Comparison of ENCODE assay signal across 1 cellular context in the genomic region with DNA sequence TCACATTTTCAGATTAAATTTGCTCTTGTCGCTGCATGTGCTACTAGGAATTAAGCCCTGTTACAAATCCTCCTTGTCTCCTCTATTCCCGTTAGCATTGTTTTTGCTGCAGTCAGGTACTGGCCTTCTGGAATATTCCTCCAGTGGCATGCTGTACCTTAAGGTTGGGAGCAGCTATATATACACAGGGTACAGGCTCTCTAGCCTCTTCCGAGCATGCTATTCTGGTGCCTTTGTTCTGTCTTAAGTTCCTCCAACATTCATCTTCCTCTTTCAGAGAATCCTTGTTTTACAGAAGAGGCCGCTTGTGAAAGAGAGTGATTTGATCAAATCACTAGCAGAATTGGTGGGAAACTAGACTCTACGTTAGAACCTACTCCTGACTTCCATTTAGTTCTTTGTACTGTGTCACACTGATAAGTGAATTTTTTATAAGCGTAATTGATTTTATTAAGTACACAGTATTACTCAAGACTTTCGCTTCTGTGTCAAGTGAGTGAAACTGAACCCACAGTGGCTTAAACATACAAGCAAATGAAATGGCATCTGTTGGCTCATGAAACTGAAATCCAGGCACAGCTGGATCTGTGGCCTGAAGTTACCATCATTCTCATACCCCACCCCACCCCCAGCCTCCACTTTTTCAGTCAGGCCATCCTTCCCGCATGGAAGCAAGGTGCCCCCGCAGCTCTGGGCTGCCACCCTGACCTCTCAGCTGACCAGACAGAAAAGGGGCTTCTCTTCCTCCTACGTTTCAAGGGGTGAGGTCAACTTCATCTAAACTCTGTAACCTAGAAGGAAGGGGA.
TF ChIP-seq lines count a peak whose summit lies in the region.

No MANE protein-coding gene starts in this region.

TF ChIP-seq in GM12878, 131 proteins besides CTCF, POLR2A, EP300 and RAD21 (continued from another document and continues in another):
- TF ChIP-seq, protein P1, sequence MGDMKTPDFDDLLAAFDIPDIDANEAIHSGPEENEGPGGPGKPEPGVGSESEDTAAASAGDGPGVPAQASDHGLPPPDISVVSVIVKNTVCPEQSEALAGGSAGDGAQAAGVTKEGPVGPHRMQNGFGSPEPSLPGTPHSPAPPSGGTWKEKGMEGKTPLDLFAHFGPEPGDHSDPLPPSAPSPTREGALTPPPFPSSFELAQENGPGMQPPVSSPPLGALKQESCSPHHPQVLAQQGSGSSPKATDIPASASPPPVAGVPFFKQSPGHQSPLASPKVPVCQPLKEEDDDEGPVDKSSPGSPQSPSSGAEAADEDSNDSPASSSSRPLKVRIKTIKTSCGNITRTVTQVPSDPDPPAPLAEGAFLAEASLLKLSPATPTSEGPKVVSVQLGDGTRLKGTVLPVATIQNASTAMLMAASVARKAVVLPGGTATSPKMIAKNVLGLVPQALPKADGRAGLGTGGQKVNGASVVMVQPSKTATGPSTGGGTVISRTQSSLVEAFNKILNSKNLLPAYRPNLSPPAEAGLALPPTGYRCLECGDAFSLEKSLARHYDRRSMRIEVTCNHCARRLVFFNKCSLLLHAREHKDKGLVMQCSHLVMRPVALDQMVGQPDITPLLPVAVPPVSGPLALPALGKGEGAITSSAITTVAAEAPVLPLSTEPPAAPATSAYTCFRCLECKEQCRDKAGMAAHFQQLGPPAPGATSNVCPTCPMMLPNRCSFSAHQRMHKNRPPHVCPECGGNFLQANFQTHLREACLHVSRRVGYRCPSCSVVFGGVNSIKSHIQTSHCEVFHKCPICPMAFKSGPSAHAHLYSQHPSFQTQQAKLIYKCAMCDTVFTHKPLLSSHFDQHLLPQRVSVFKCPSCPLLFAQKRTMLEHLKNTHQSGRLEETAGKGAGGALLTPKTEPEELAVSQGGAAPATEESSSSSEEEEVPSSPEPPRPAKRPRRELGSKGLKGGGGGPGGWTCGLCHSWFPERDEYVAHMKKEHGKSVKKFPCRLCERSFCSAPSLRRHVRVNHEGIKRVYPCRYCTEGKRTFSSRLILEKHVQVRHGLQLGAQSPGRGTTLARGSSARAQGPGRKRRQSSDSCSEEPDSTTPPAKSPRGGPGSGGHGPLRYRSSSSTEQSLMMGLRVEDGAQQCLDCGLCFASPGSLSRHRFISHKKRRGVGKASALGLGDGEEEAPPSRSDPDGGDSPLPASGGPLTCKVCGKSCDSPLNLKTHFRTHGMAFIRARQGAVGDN (IDR thresholded peaks at IDR 0.05) = peak; percentile 28; the same call in 1 of the 2 replicates
- TF ChIP-seq CREM (IDR thresholded peaks at IDR 0.05; ENCODE audit: low read depth) (peak; percentile 72), DPF2 (IDR thresholded peaks at IDR 0.05) (peak; percentile 81), PML (IDR thresholded peaks at IDR 0.05; ENCODE audit: low read length) (no peak), NBN (IDR thresholded peaks at IDR 0.05) (0 out of 2 replicates have a peak, but pooled peaks have one; percentile 38), TAF1 (IDR thresholded peaks at IDR 0.05; ENCODE audit: borderline replicate concordance, low read depth, low read length) (no peak), TCF12 (IDR thresholded peaks at IDR 0.05; ENCODE audit: low read depth, low read length) (peak; percentile 98), IRF4 (IDR thresholded peaks at IDR 0.05; ENCODE audit: low read depth, low read length) (peak; percentile 92), BHLHE40 (IDR thresholded peaks at IDR 0.05; ENCODE audit: borderline replicate concordance in 1 of 2, low read depth in 2 of 2, low read length in 1 of 2) (peak; percentile 74 to 77), ZNF24 (IDR thresholded peaks at IDR 0.05) (0 out of 2 replicates have a peak, but pooled peaks have one; percentile 29), NR2F1 (conservative IDR thresholded peaks at IDR 0.05) (peak; percentile 77), GABPA (IDR thresholded peaks at IDR 0.05; ENCODE audit: low read depth) (0 out of 2 replicates have a peak, but pooled peaks have one; percentile 3), FOXM1 (IDR thresholded peaks at IDR 0.05; ENCODE audit: low read depth, low read length) (peak; percentile 82), CREB1 (IDR thresholded peaks at IDR 0.05; ENCODE audit: low read depth) (peak; percentile 54), GATAD2B (conservative IDR thresholded peaks at IDR 0.05; ENCODE audit: low read depth) (peak; percentile 49; the same call in 1 of the 2 replicates), SP1 (IDR thresholded peaks at IDR 0.05; ENCODE audit: low read depth, low read length) (peak; percentile 33), ZNF217 (IDR thresholded peaks at IDR 0.05) (0 out of 2 replicates have a peak, but pooled peaks have one; percentile 47), RUNX3 (IDR thresholded peaks at IDR 0.05; ENCODE audit: low read length) (peak; percentile 91), PAX5 (IDR thresholded peaks at IDR 0.05; ENCODE audit: borderline replicate concordance, low read depth, low read length) (peak; percentile 83), PAX8 (IDR thresholded peaks at IDR 0.05) (no peak), MTA3 (IDR thresholded peaks at IDR 0.05; ENCODE audit: borderline replicate concordance, low read length) (peak; percentile 79; the same call in 1 of the 2 replicates), ATF7 (IDR thresholded peaks at IDR 0.05; ENCODE audit: low read depth) (peak; percentile 63), ETV6 (conservative IDR thresholded peaks at IDR 0.05 in 1 of 2, IDR thresholded peaks at IDR 0.05 in 1 of 2; ENCODE audit: borderline replicate concordance in 1 of 2, low read depth in 1 of 2) (peak in 1 of 2 experiments; percentile 65; a peak in 1 of 4 replicates), IKZF2 (IDR thresholded peaks at IDR 0.05) (peak; percentile 96 to 97), BCL11A (IDR thresholded peaks at IDR 0.05; ENCODE audit: low read depth, low read length) (peak; percentile 81), RELA (IDR thresholded peaks at IDR 0.05; ENCODE audit: borderline replicate concordance, partially characterized antibody) (peak; percentile 17), MEF2A (IDR thresholded peaks at IDR 0.05; ENCODE audit: insufficient read depth, low read depth, low read length) (0 out of 2 replicates have a peak, but pooled peaks have one; percentile 38), RAD51 (IDR thresholded peaks at IDR 0.05) (no peak)
- TF ChIP-seq, protein P2, sequence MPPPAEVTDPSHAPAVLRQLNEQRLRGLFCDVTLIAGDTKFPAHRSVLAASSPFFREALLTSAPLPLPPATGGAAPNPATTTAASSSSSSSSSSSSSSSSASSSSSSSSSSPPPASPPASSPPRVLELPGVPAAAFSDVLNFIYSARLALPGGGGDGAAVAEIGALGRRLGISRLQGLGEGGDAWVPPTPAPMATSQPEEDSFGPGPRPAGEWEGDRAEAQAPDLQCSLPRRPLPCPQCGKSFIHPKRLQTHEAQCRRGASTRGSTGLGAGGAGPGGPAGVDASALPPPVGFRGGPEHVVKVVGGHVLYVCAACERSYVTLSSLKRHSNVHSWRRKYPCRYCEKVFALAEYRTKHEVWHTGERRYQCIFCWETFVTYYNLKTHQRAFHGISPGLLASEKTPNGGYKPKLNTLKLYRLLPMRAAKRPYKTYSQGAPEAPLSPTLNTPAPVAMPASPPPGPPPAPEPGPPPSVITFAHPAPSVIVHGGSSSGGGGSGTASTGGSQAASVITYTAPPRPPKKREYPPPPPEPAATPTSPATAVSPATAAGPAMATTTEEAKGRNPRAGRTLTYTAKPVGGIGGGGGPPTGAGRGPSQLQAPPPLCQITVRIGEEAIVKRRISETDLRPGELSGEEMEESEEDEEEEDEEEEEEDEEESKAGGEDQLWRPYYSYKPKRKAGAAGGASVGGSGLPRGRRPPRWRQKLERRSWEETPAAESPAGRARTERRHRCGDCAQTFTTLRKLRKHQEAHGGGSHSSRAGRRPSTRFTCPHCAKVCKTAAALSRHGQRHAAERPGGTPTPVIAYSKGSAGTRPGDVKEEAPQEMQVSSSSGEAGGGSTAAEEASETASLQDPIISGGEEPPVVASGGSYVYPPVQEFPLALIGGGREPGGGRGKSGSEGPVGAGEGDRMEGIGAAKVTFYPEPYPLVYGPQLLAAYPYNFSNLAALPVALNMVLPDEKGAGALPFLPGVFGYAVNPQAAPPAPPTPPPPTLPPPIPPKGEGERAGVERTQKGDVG (CRISPR knock-in tag; IDR thresholded peaks at IDR 0.05) = no peak
- TF ChIP-seq, protein P3, sequence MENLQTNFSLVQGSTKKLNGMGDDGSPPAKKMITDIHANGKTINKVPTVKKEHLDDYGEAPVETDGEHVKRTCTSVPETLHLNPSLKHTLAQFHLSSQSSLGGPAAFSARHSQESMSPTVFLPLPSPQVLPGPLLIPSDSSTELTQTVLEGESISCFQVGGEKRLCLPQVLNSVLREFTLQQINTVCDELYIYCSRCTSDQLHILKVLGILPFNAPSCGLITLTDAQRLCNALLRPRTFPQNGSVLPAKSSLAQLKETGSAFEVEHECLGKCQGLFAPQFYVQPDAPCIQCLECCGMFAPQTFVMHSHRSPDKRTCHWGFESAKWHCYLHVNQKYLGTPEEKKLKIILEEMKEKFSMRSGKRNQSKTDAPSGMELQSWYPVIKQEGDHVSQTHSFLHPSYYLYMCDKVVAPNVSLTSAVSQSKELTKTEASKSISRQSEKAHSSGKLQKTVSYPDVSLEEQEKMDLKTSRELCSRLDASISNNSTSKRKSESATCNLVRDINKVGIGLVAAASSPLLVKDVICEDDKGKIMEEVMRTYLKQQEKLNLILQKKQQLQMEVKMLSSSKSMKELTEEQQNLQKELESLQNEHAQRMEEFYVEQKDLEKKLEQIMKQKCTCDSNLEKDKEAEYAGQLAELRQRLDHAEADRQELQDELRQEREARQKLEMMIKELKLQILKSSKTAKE (IDR thresholded peaks at IDR 0.05; ENCODE audit: low read depth, poor library complexity, severe bottlenecking) = peak; percentile 75
- TF ChIP-seq, protein P4, sequence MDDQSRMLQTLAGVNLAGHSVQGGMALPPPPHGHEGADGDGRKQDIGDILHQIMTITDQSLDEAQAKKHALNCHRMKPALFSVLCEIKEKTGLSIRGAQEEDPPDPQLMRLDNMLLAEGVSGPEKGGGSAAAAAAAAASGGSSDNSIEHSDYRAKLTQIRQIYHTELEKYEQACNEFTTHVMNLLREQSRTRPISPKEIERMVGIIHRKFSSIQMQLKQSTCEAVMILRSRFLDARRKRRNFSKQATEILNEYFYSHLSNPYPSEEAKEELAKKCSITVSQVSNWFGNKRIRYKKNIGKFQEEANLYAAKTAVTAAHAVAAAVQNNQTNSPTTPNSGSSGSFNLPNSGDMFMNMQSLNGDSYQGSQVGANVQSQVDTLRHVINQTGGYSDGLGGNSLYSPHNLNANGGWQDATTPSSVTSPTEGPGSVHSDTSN (IDR thresholded peaks at IDR 0.05; ENCODE audit: insufficient replicate concordance, low read depth, low read length) = peak; percentile 52
- TF ChIP-seq, protein P5, sequence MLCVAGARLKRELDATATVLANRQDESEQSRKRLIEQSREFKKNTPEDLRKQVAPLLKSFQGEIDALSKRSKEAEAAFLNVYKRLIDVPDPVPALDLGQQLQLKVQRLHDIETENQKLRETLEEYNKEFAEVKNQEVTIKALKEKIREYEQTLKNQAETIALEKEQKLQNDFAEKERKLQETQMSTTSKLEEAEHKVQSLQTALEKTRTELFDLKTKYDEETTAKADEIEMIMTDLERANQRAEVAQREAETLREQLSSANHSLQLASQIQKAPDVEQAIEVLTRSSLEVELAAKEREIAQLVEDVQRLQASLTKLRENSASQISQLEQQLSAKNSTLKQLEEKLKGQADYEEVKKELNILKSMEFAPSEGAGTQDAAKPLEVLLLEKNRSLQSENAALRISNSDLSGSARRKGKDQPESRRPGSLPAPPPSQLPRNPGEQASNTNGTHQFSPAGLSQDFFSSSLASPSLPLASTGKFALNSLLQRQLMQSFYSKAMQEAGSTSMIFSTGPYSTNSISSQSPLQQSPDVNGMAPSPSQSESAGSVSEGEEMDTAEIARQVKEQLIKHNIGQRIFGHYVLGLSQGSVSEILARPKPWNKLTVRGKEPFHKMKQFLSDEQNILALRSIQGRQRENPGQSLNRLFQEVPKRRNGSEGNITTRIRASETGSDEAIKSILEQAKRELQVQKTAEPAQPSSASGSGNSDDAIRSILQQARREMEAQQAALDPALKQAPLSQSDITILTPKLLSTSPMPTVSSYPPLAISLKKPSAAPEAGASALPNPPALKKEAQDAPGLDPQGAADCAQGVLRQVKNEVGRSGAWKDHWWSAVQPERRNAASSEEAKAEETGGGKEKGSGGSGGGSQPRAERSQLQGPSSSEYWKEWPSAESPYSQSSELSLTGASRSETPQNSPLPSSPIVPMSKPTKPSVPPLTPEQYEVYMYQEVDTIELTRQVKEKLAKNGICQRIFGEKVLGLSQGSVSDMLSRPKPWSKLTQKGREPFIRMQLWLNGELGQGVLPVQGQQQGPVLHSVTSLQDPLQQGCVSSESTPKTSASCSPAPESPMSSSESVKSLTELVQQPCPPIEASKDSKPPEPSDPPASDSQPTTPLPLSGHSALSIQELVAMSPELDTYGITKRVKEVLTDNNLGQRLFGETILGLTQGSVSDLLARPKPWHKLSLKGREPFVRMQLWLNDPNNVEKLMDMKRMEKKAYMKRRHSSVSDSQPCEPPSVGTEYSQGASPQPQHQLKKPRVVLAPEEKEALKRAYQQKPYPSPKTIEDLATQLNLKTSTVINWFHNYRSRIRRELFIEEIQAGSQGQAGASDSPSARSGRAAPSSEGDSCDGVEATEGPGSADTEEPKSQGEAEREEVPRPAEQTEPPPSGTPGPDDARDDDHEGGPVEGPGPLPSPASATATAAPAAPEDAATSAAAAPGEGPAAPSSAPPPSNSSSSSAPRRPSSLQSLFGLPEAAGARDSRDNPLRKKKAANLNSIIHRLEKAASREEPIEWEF (IDR thresholded peaks at IDR 0.05; ENCODE audit: insufficient replicate concordance, low read depth, low read length) = peak; percentile 49
- TF ChIP-seq, protein P6, sequence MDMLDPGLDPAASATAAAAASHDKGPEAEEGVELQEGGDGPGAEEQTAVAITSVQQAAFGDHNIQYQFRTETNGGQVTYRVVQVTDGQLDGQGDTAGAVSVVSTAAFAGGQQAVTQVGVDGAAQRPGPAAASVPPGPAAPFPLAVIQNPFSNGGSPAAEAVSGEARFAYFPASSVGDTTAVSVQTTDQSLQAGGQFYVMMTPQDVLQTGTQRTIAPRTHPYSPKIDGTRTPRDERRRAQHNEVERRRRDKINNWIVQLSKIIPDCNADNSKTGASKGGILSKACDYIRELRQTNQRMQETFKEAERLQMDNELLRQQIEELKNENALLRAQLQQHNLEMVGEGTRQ (IDR thresholded peaks at IDR 0.05; ENCODE audit: borderline replicate concordance, low read depth, low read length) = no peak
